ENCODE assay signal across 8 cellular contexts in genomic region chr1:70410604-70411359, GRCh38. TPM values are rescaled to one million over a fixed set of nuclear protein-coding genes. Genes with fewer than 3 reads are reported as not detected.
A peak's percentile ranks its signal among the peaks of the same experiment; 100 is the strongest.
DNase-seq lines count a peak whose midpoint lies in the region; ATAC-seq and TF ChIP-seq lines count a peak whose summit lies in the region.

Gene CTH, plus strand, starts transcription at chr1:70411268. Its CDS starts 148 bp downstream, at chr1:70411416.

- DNase-seq in NCI-H2196 (lab: John Stamatoyannopoulos, UW; ENCODE audit: unreplicated experiment), result peak; percentile 94
- peak; percentile 97 for DNase-seq in WERI-Rb-1
- peak; percentile 95 for DNase-seq in mammary epithelial cell

- intact Hi-C loops in mammary epithelial cell (cut with micrococcal nuclease), result loop anchor here (1.0 to 10.0 kb wide), 3 partner anchors 56 to 186 kb away; partner anchors contain the start of genes ANKRD13C and SRSF11

- TSS peak; percentile 91 for BruUV-seq in mammary epithelial cell (replicated peaks; lab: Mats Ljungman, UMichigan)

- CTCF ChIA-PET in mammary epithelial cell (lab: Charles Lee; ENCODE audit: low non-redundant PET), result interaction anchor here (0.6 kb wide), 1 partner anchor 64 kb away, joined by 3 read pairs; no protein-coding TSS in a partner anchor

- H3K27ac ChIP-seq in ACC112 (ENCODE audit: low read depth, low read length), result peak within 1 kb of the TSS; percentile 85
- H3K27ac ChIP-seq in WERI-Rb-1, result peak within 1 kb of the TSS; percentile 81
- peak within 1 kb of the TSS; percentile 92 for H3K27ac ChIP-seq in mammary epithelial cell (ENCODE audit: insufficient read depth, low read depth, low read length)
- peak within 1 kb of the TSS; percentile 78 for H3K27ac ChIP-seq in iPS-20b (ENCODE audit: low read length)
- peak within 1 kb of the TSS in 20 of 21 experiments; percentile 49 to 88 (median 79) for H3K27ac ChIP-seq in skin epidermis

- in situ Hi-C loops in mammary epithelial cell (cut with MboI; ENCODE audit: low sequenced_read_pairs in 2 of 2), result loop anchor here in 1 of 2 donors (5.0 kb wide), 1 partner anchor 53 kb away; no protein-coding TSS in a partner anchor

- ATAC-seq in GM18868 (IDR thresholded peaks at IDR 0.05; ENCODE audit: unreplicated experiment) (peak; percentile 95), HG03108 (IDR thresholded peaks at IDR 0.05; ENCODE audit: unreplicated experiment) (peak; percentile 97)

- H4K20me1 ChIP-seq in mammary epithelial cell (ENCODE audit: insufficient read depth, low read length), result no peaks in the 10 kb centered on the region

- H3K9me3 ChIP-seq in WERI-Rb-1 (ENCODE audit: severe bottlenecking) (no peaks in the 10 kb centered on the region), mammary epithelial cell (replicated peaks; ENCODE audit: insufficient read depth, low read length) (no peaks in the 10 kb centered on the region), iPS-20b (ENCODE audit: insufficient read depth, low read depth, low read length) (no peaks in the 10 kb centered on the region)

- under 1% methylated on average over 29 of the region's 48 CpGs for WGBS in mammary epithelial cell (ENCODE audit: low coverage, missing lambda C conversion rate)

- TF ChIP-seq CTCF in WERI-Rb-1 (IDR thresholded peaks at IDR 0.05; ENCODE audit: low read depth, low read length), result no peak
- no peak for TF ChIP-seq CTCF in mammary epithelial cell (conservative IDR thresholded peaks at IDR 0.05 in 1 of 2, IDR thresholded peaks at IDR 0.05 in 1 of 2; ENCODE audit: extremely low read depth in 1 of 2, insufficient read depth in 1 of 2, low read depth in 1 of 2, low read length in 2 of 2)

- peak within 1 kb of the TSS; percentile 99 for H3K4me3 ChIP-seq in ACC112 (ENCODE audit: low read depth, low read length)
- peak within 1 kb of the TSS; percentile 97 for H3K4me3 ChIP-seq in WERI-Rb-1 (ENCODE audit: low read depth, low read length)
- H3K4me3 ChIP-seq in mammary epithelial cell (replicated peaks in 1 of 3; ENCODE audit: insufficient read depth in 1 of 3, low read depth in 2 of 3, low read length in 3 of 3), result peak within 1 kb of the TSS; percentile 80 to 98 (median 92)
- peak within 1 kb of the TSS; percentile 93 for H3K4me3 ChIP-seq in iPS-20b (ENCODE audit: low read length)
- H3K4me3 ChIP-seq in skin epidermis, result peak within 1 kb of the TSS; percentile 53 to 70 (median 58)

- no peaks in the 10 kb centered on the region for H3K27me3 ChIP-seq in ACC112 (ENCODE audit: insufficient read depth, low read length)
- H3K27me3 ChIP-seq in WERI-Rb-1 (ENCODE audit: insufficient read depth, low read depth, severe bottlenecking), result no peaks in the 10 kb centered on the region
- H3K27me3 ChIP-seq in mammary epithelial cell (ENCODE audit: insufficient read depth, low read length), result no peaks in the 10 kb centered on the region
- H3K27me3 ChIP-seq in iPS-20b (ENCODE audit: insufficient read depth, low read length), result no peaks in the 10 kb centered on the region

- H3K9ac ChIP-seq in mammary epithelial cell (ENCODE audit: insufficient read depth, low read length), result peak within 1 kb of the TSS; percentile 95
- peak within 1 kb of the TSS; percentile 94 for H3K9ac ChIP-seq in iPS-20b (ENCODE audit: low read depth, low read length)

- dilution Hi-C loops in mammary epithelial cell (cut with HindIII; ENCODE audit: low sequenced_read_pairs), result no loop called here

- H3K79me2 ChIP-seq in ACC112 (ENCODE audit: control insufficient read depth, insufficient read depth, low read length, unreplicated experiment) (no peaks in the 10 kb centered on the region), mammary epithelial cell (ENCODE audit: insufficient read depth, low read length) (no peaks in the 10 kb centered on the region)

- peak within 1 kb of the TSS; percentile 89 for H3K4me2 ChIP-seq in mammary epithelial cell (ENCODE audit: insufficient read depth, low read depth, low read length)

- H2AFZ ChIP-seq in ACC112 (ENCODE audit: low read length, unreplicated experiment) (peak within 1 kb of the TSS; percentile 98), mammary epithelial cell (ENCODE audit: low read depth, low read length) (peak within 1 kb of the TSS; percentile 99)

- H3K4me1 ChIP-seq in ACC112 (ENCODE audit: control insufficient read depth, insufficient read depth, low read length, unreplicated experiment) (peaks cover 4% of the 10 kb centered on the region), mammary epithelial cell (ENCODE audit: insufficient read depth, low read length) (peaks cover 4% of the 10 kb centered on the region), iPS-20b (ENCODE audit: insufficient read depth, low read length) (no peaks in the 10 kb centered on the region)

- H3K36me3 ChIP-seq in ACC112 (ENCODE audit: insufficient read depth, low read length) (no peaks in the 10 kb centered on the region), WERI-Rb-1 (no peaks in the 10 kb centered on the region), mammary epithelial cell (ENCODE audit: insufficient read depth, low read length) (no peaks in the 10 kb centered on the region), iPS-20b (ENCODE audit: insufficient read depth, low read depth, low read length) (peaks cover 4% of the 10 kb centered on the region)

RNA-seq across cellular contexts. Expression of gene CTH, which starts in this region (rescaled TPM):
- total RNA-seq in mammary epithelial cell, result 1 to 10 TPM; 3.5 to 6.2 TPM
- 8.2 TPM for polyA plus RNA-seq in mammary epithelial cell
- polyA minus RNA-seq in mammary epithelial cell, result 14.7 TPM

Comparison
In these comparisons a context has a peak if more than half of its experiments do, and no peak if none do; other contexts are left out.
1. Peak in every context shown above with its lines: DNase-seq, ATAC-seq, H3K4me3 ChIP-seq and H3K27ac ChIP-seq.